ENCODE assay signal across 25 cellular contexts in the genomic region with DNA sequence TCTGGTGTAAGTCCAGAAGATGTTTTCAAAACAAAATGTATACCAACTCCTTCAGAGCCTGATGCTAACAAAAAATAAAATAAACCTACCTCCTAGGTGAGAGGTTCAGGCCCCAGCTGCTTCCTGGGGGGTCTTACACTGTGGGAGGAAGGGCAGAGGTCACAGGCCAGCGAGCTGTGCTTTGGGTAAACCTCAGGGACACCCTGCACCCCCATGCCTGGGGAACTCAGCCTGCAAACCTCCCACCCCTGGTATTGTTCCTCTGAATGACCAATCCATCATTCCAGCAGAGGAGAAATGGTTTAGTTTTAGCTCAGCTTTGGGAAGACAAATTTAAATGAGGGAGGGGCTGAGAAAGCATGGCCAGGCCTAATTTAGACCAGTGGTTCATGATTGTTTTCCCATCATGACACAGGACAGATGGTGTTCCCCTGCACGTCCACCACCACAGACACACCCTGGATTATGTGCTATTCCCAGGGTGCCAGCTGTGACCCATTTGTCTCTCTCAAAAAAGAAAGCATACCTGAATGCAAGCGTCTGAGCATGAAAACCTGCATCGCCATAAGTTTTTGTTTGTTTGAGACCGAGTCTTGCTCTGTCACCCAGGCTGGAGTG. TPM values are rescaled to one million over a fixed set of nuclear protein-coding genes. Genes with fewer than 3 reads are reported as not detected.
A peak's percentile ranks its signal among the peaks of the same experiment; 100 is the strongest.
DNase-seq lines count a peak whose midpoint lies in the region; ATAC-seq, FAIRE-seq and TF ChIP-seq lines count a peak whose summit lies in the region.
"Had no signal": no experiment of that assay in that cellular context is flagged by ENCODE, and none has a peak within 500 bp of the region (broad histone marks: within the 10 kb centered on the region; RNA-seq: fewer than 3 reads in every experiment).

No MANE protein-coding gene starts in this region.

- no peak overlapping the region for H3K4ac ChIP-seq in mesenchymal stem cell (ENCODE audit: low read depth in 1 of 2, low read length in 2 of 2)

- in situ Hi-C loops in GM12878 (cut with MboI) = no loop called here

- no peak for TF ChIP-seq RAD21 in GM12878 (IDR thresholded peaks at IDR 0.05; ENCODE audit: insufficient read depth, low read depth, low read length)

- no peak for TF ChIP-seq EP300 in GM12878 (IDR thresholded peaks at IDR 0.05; ENCODE audit: borderline replicate concordance in 1 of 2, control insufficient read depth in 1 of 2, low read depth in 2 of 2, low read length in 2 of 2)

- H3K23ac ChIP-seq in mesenchymal stem cell (ENCODE audit: low read length in 2 of 2) = no peak overlapping the region

- CTCF ChIA-PET in GM12878 (lab: Yijun Ruan, JAX) = interaction anchor here (1.0 to 1.8 kb wide), 5 partner anchors 13 to 139 kb away, joined by 3 to 5 read pairs (median 3); partner anchors contain the start of genes DAZAP2 and LETMD1

- no peak overlapping the region for H3K18ac ChIP-seq in mesenchymal stem cell (ENCODE audit: low read depth in 1 of 2, low read length in 2 of 2)

- peak overlapping the region; percentile 25 for H3K27ac Mint-ChIP-seq in neural progenitor cell
- H3K27ac Mint-ChIP-seq: activated CD8-positive, alpha-beta T cell treated with anti-CD3 and anti-CD28 coated beads for 36 hours; CD4-positive, CD25-positive, alpha-beta regulatory T cell; natural killer cell treated with Interleukin-12 subunit alpha and Interleukin-12 subunit beta and Interleukin-15 and Interleukin-18, amount 100 ng/mL, for 72 hours; progenitor cell of endocrine pancreas had no signal

- no peak overlapping the region for H3K14ac ChIP-seq in mesenchymal stem cell (ENCODE audit: low read length in 2 of 2)

- no peak overlapping the region for H2BK120ac ChIP-seq in mesenchymal stem cell (ENCODE audit: low read depth, low read length)

- H3K36me3 ChIP-seq in GM12878 (ENCODE audit: control insufficient read depth in 2 of 2, insufficient read depth in 2 of 2, low read length in 1 of 2) (no peaks in the 10 kb centered on the region), neural progenitor cell (no peaks in the 10 kb centered on the region), mesenchymal stem cell (ENCODE audit: control insufficient read depth in 1 of 2, insufficient read depth in 2 of 2, low read depth in 1 of 2, low read length in 2 of 2) (peaks cover 2 to 8% of the 10 kb centered on the region in 2 experiments)
- H3K36me3 ChIP-seq: breast epithelium had no signal

- RAD21 ChIA-PET in GM12878 (lab: Charles Lee; ENCODE audit: unreplicated experiment) = interaction anchor here (1.2 to 1.3 kb wide), 3 partner anchors 8 to 105 kb away, joined by 3 to 5 read pairs (median 5); partner anchors contain the start of gene CSRNP2

- peak; percentile 42 for DNase-seq in D341Med (ENCODE audit: low spot score)
- peak; percentile 50 for DNase-seq in LHCN-M2 (ENCODE audit: low read depth)
- DNase-seq in GM12878 (ENCODE audit: low read depth, low spot score) = no peak
- DNase-seq in neural progenitor cell (ENCODE audit: low spot score) = no peak
- no peak for DNase-seq in superior temporal gyrus (ENCODE audit: extremely low spot score)
- DNase-seq in NOMO-1 (lab: John Stamatoyannopoulos, UW; ENCODE audit: unreplicated experiment in 2 of 2) = no peak
- DNase-seq in 8988T = no peak
- no peak for DNase-seq in mesenchymal stem cell
- DNase-seq: activated CD8-positive, alpha-beta T cell treated with anti-CD3 and anti-CD28 coated beads for 36 hours; activated gamma-delta T cell treated with Interleukin-2 at 50 U/mL for 16 hours; adrenal gland; CD4-positive, CD25-positive, alpha-beta regulatory T cell; GF-D8; glutamatergic neuron; NCI-H1105 treated with DMSO at 0.1 percent for 48 hours; NCI-H2081; NCI-H446 treated with DMSO at 0.1 percent for 48 hours; small intestine; T1000; testis had no signal

- TF ChIP-seq CTCF in GM12878 (IDR thresholded peaks at IDR 0.05 in 2 of 3, conservative IDR thresholded peaks at IDR 0.05 in 1 of 3; ENCODE audit: control insufficient read depth in 2 of 3, extremely low read depth in 1 of 3, insufficient read depth in 1 of 3, low read depth in 3 of 3, low read length in 3 of 3) (no peak), neural progenitor cell (IDR thresholded peaks at IDR 0.05) (no peak)

- H3K9me3 ChIP-seq in GM12878 (replicated peaks; ENCODE audit: control insufficient read depth, insufficient read depth, low read length) = no peaks in the 10 kb centered on the region
- H3K9me3 ChIP-seq in neural progenitor cell (ENCODE audit: low read depth) = no peaks in the 10 kb centered on the region
- H3K9me3 ChIP-seq in mesenchymal stem cell (ENCODE audit: control insufficient read depth, low read length) = no peaks in the 10 kb centered on the region
- H3K9me3 ChIP-seq: adrenal gland, breast epithelium, testis had no signal

- intact Hi-C loops in GM12878 (cut with micrococcal nuclease; ENCODE audit: unreplicated experiment) = no loop called here

- H2AK5ac ChIP-seq in mesenchymal stem cell (ENCODE audit: low read length, severe bottlenecking) = no peak overlapping the region

- BruUV-seq in GM12878 (replicated peaks; lab: Mats Ljungman, UMichigan) = no TSS peak

- H3K4me3 ChIP-seq in GM12878 (no peak overlapping the region), neural progenitor cell (no peak overlapping the region), mesenchymal stem cell (ENCODE audit: insufficient read depth in 1 of 2, low read depth in 1 of 2, low read length in 2 of 2) (no peak overlapping the region)
- H3K4me3 ChIP-seq: adrenal gland, breast epithelium, testis had no signal

- peaks cover 3% of the 10 kb centered on the region for H3K27me3 Mint-ChIP-seq in neural progenitor cell (ENCODE audit: insufficient read depth, low read depth)
- H3K27me3 Mint-ChIP-seq: activated CD8-positive, alpha-beta T cell treated with anti-CD3 and anti-CD28 coated beads for 36 hours; CD4-positive, CD25-positive, alpha-beta regulatory T cell; natural killer cell treated with Interleukin-12 subunit alpha and Interleukin-12 subunit beta and Interleukin-15 and Interleukin-18, amount 100 ng/mL, for 72 hours; stimulated activated memory B cell treated with anti-CD40 and anti-IgM and Interleukin-4, amounts not matched to agents 10 μg/mL and 1 μg/mL and 100 μg/mL, for 72 hours had no signal

- no peak for ATAC-seq in GM12878
- ATAC-seq: activated CD8-positive, alpha-beta T cell treated with anti-CD3 and anti-CD28 coated beads for 36 hours; natural killer cell treated with Interleukin-12 subunit alpha and Interleukin-12 subunit beta and Interleukin-15 and Interleukin-18, amount 100 ng/mL, for 72 hours had no signal

- H3K4me2 ChIP-seq in GM12878 (ENCODE audit: control insufficient read depth, insufficient read depth) (peak overlapping the region; percentile 86), neural progenitor cell (peak overlapping the region; percentile 13), mesenchymal stem cell (ENCODE audit: low read length, poor library complexity, severe bottlenecking) (no peak overlapping the region)

- H3K9ac ChIP-seq in GM12878 (ENCODE audit: control insufficient read depth, insufficient read depth, low read length) (no peak overlapping the region), neural progenitor cell (no peak overlapping the region), mesenchymal stem cell (ENCODE audit: low read length) (no peak overlapping the region)

- H3K9me3 Mint-ChIP-seq in neural progenitor cell = no peaks in the 10 kb centered on the region
- H3K9me3 Mint-ChIP-seq: activated CD8-positive, alpha-beta T cell treated with anti-CD3 and anti-CD28 coated beads for 36 hours; natural killer cell treated with Interleukin-12 subunit alpha and Interleukin-12 subunit beta and Interleukin-15 and Interleukin-18, amount 100 ng/mL, for 72 hours; stimulated activated memory B cell treated with anti-CD40 and anti-IgM and Interleukin-4, amounts not matched to agents 10 μg/mL and 1 μg/mL and 100 μg/mL, for 72 hours had no signal

- H3K27ac ChIP-seq in GM12878 (ENCODE audit: control insufficient read depth, insufficient read depth) (peak overlapping the region; percentile 70), neural progenitor cell (no peak overlapping the region), mesenchymal stem cell (ENCODE audit: low read length, poor library complexity, severe bottlenecking) (no peak overlapping the region)
- H3K27ac ChIP-seq: breast epithelium, testis had no signal

- SMC1A ChIA-PET in GM12878 (lab: Charles Lee; ENCODE audit: uncharacterized antibody, unreplicated experiment) = interaction anchor here (1.0 to 3.2 kb wide), 10 partner anchors 9 to 154 kb away, joined by 3 to 11 read pairs (median 4); partner anchors contain the start of genes LETMD1 and POU6F1

- H4K20me1 ChIP-seq in GM12878 (ENCODE audit: control insufficient read depth, insufficient read depth) (no peaks in the 10 kb centered on the region), neural progenitor cell (ENCODE audit: low read depth) (no peaks in the 10 kb centered on the region)

- peaks cover 5% of the 10 kb centered on the region for H3F3A ChIP-seq in neural progenitor cell (ENCODE audit: low read depth)

- no peaks in the 10 kb centered on the region for H3K27me3 ChIP-seq in GM12878 (replicated peaks in 1 of 2; ENCODE audit: control insufficient read depth in 2 of 2, insufficient read depth in 2 of 2, low read length in 1 of 2)
- H3K27me3 ChIP-seq in neural progenitor cell = no peaks in the 10 kb centered on the region
- peaks cover 0 to 7% of the 10 kb centered on the region in 2 experiments for H3K27me3 ChIP-seq in mesenchymal stem cell (ENCODE audit: control insufficient read depth in 1 of 2, insufficient read depth in 1 of 2, low read length in 2 of 2)
- H3K27me3 ChIP-seq: adrenal gland, breast epithelium, testis had no signal

- no peak overlapping the region for H2BK5ac ChIP-seq in mesenchymal stem cell (ENCODE audit: low read depth, low read length, poor library complexity, severe bottlenecking)

- H4K8ac ChIP-seq in mesenchymal stem cell (ENCODE audit: low read length) = no peak overlapping the region

- peak overlapping the region; percentile 40 for H2AFZ ChIP-seq in GM12878 (ENCODE audit: control insufficient read depth, low read depth, low read length)
- H2AFZ ChIP-seq in neural progenitor cell (replicated peaks) = no peak overlapping the region
- H2AFZ ChIP-seq in mesenchymal stem cell (ENCODE audit: low read depth, low read length) = no peak overlapping the region

- H3K4me1 Mint-ChIP-seq in neural progenitor cell = peaks cover 50% of the 10 kb centered on the region
- H3K4me1 Mint-ChIP-seq: CD4-positive, CD25-positive, alpha-beta regulatory T cell had no signal

- H4K91ac ChIP-seq in mesenchymal stem cell (ENCODE audit: low read length) = no peak overlapping the region

- no peaks in the 10 kb centered on the region for H3K79me1 ChIP-seq in mesenchymal stem cell (replicated peaks; ENCODE audit: low read length, poor library complexity, severe bottlenecking)

- no peak for FAIRE-seq in GM12878 (lab: Jason Lieb, UNC)
- FAIRE-seq: colon, small intestine had no signal

- POLR2A ChIA-PET in GM12878 (lab: Charles Lee) = interaction anchor here (0.6 to 2.8 kb wide), 6 partner anchors 13 to 104 kb away, joined by 3 to 14 read pairs (median 4); partner anchors contain the start of genes CSRNP2 and DAZAP2

- no peak overlapping the region for H2BK15ac ChIP-seq in mesenchymal stem cell (ENCODE audit: low read depth, poor library complexity, severe bottlenecking)

- H3K36me3 Mint-ChIP-seq in neural progenitor cell = no peaks in the 10 kb centered on the region
- H3K36me3 Mint-ChIP-seq: natural killer cell treated with Interleukin-12 subunit alpha and Interleukin-12 subunit beta and Interleukin-15 and Interleukin-18, amount 100 ng/mL, for 72 hours had no signal

- H3K4me1 ChIP-seq in GM12878 (ENCODE audit: control insufficient read depth, insufficient read depth, low read length) = peaks cover 31% of the 10 kb centered on the region
- H3K4me1 ChIP-seq in neural progenitor cell = peaks cover 17% of the 10 kb centered on the region
- no peaks in the 10 kb centered on the region for H3K4me1 ChIP-seq in mesenchymal stem cell (ENCODE audit: control insufficient read depth, insufficient read depth, low read depth, low read length)
- H3K4me1 ChIP-seq: breast epithelium had no signal

- WGBS in GM12878 (ENCODE audit: insufficient coverage, insufficient replicate concordance, low lambda C conversion rate, missing lambda C conversion rate) = 49% methylated on average over 5 of the region's 5 CpGs
- WGBS in mesenchymal stem cell = 81% methylated on average over 4 of the region's 5 CpGs

- peak overlapping the region; percentile 14 for H3K4me3 Mint-ChIP-seq in neural progenitor cell
- H3K4me3 Mint-ChIP-seq: activated CD8-positive, alpha-beta T cell treated with anti-CD3 and anti-CD28 coated beads for 36 hours; CD4-positive, CD25-positive, alpha-beta regulatory T cell; natural killer cell treated with Interleukin-12 subunit alpha and Interleukin-12 subunit beta and Interleukin-15 and Interleukin-18, amount 100 ng/mL, for 72 hours had no signal

- H2BK12ac ChIP-seq in mesenchymal stem cell (ENCODE audit: low read length in 2 of 2) = no peak overlapping the region

- TF ChIP-seq POLR2A in GM12878 (IDR thresholded peaks at IDR 0.05; ENCODE audit: low read depth, low read length) = no peak

- no peaks in the 10 kb centered on the region for H3K79me2 ChIP-seq in GM12878 (ENCODE audit: control insufficient read depth, insufficient read depth, low read length)
- H3K79me2 ChIP-seq in neural progenitor cell (ENCODE audit: low read depth) = no peaks in the 10 kb centered on the region

RNA-seq across cellular contexts. Expression of gene TFCP2, which starts 14.5 kb away (rescaled TPM):
- total RNA-seq in LHCN-M2 (2014; rRNA removed) = 7.6 and 9.1 TPM in 2 replicates
- 13.8 TPM for polyA plus RNA-seq in LHCN-M2 (2012)
- 20.3 and 23.0 TPM in 2 replicates for total RNA-seq in GM12878 (2013; cell fraction: nucleolus; rRNA removed)
- 13.4 and 14.0 TPM in 2 replicates for total RNA-seq in GM12878 (2014; rRNA removed)
- 13.0 and 13.9 TPM in 2 replicates for total RNA-seq in GM12878 (2014; rRNA removed; fragmentation: Illumina TruSeq; extraction: Trizol)
- 22.3 and 24.3 TPM in 2 replicates for total RNA-seq in GM12878 (2021)
- 14.8 TPM for polyA plus RNA-seq in GM12878 (2011; ENCODE audit: low read depth)
- 25.1 and 26.3 TPM in 2 replicates for polyA plus RNA-seq in GM12878 (2011; rRNA removed)
- 12.9 and 14.7 TPM in 2 replicates for polyA plus RNA-seq in GM12878 (2011; cell fraction: cytosol; rRNA removed)
- polyA plus RNA-seq in GM12878 (2011; cell fraction: nucleus; rRNA removed) = 11.1 and 13.3 TPM in 2 replicates
- polyA plus RNA-seq in GM12878 (2012) = 14.4 and 19.1 TPM in 2 replicates
- polyA plus RNA-seq in GM12878 (2014; fragmentation: Illumina TruSeq; extraction: Trizol) = 29.7 and 44.0 TPM in 2 replicates
- 1 to 10 TPM; 5.8 to 9.4 TPM for polyA plus RNA-seq in GM12878 (2014; fragmentation: Nextera tagmentation; extraction: Ambion mirVana)
- polyA plus RNA-seq in GM12878 (2014; rRNA removed) = 18.9 and 19.7 TPM in 2 replicates
- polyA plus RNA-seq in GM12878 (2016; fragmentation: Nextera tagmentation; extraction: Ambion mirVana) = 10 to 100 TPM; 12.1 to 15.0 TPM
- 12.2 and 12.4 TPM in 2 replicates for polyA minus RNA-seq in GM12878 (2011; rRNA and poly(A)+ RNA removed)
- 4.5 and 6.9 TPM in 2 replicates for polyA minus RNA-seq in GM12878 (2011; cell fraction: cytosol; rRNA and poly(A)+ RNA removed)
- 4.4 and 7.7 TPM in 2 replicates for polyA minus RNA-seq in GM12878 (2011; cell fraction: nucleus; rRNA and poly(A)+ RNA removed)
- total RNA-seq in neural progenitor cell (ENCODE audit: low replicate concordance) = 19.4 and 28.8 TPM in 2 replicates
- 15.4 TPM for polyA plus RNA-seq in mesenchymal stem cell (2013, experiment 1 of 2)
- polyA plus RNA-seq in mesenchymal stem cell (2013, experiment 2 of 2) = 16.4 TPM

RNA-seq across cellular contexts. Expression of gene POU6F1, which starts 30.4 kb away (rescaled TPM):
- total RNA-seq in LHCN-M2 (2014; rRNA removed) = 1.2 and 1.8 TPM in 2 replicates
- polyA plus RNA-seq in LHCN-M2 (2012) = 1.3 TPM
- total RNA-seq in GM12878 (2013; cell fraction: nucleolus; rRNA removed) = 4.7 and 6.1 TPM in 2 replicates
- total RNA-seq in GM12878 (2014; rRNA removed) = 2.3 and 2.5 TPM in 2 replicates
- total RNA-seq in GM12878 (2014; rRNA removed; fragmentation: Illumina TruSeq; extraction: Trizol) = 0.83 and 1.0 TPM in 2 replicates
- 4.2 and 4.3 TPM in 2 replicates for total RNA-seq in GM12878 (2021)
- polyA plus RNA-seq in GM12878 (2011; ENCODE audit: low read depth) = 7.0 TPM
- polyA plus RNA-seq in GM12878 (2011; rRNA removed) = 0.46 and 1.2 TPM in 2 replicates
- polyA plus RNA-seq in GM12878 (2011; cell fraction: cytosol; rRNA removed) = 0.45 and 0.60 TPM in 2 replicates
- 3.1 and 3.4 TPM in 2 replicates for polyA plus RNA-seq in GM12878 (2011; cell fraction: nucleus; rRNA removed)
- 2.9 and 3.6 TPM in 2 replicates for polyA plus RNA-seq in GM12878 (2012)
- 0.87 and 1.1 TPM in 2 replicates for polyA plus RNA-seq in GM12878 (2014; fragmentation: Illumina TruSeq; extraction: Trizol)
- under 1 TPM; 0.26 to 0.31 TPM for polyA plus RNA-seq in GM12878 (2014; fragmentation: Nextera tagmentation; extraction: Ambion mirVana)
- polyA plus RNA-seq in GM12878 (2014; rRNA removed) = 2.2 TPM in 2 replicates
- polyA plus RNA-seq in GM12878 (2016; fragmentation: Nextera tagmentation; extraction: Ambion mirVana) = 1 to 10 TPM in 1 of 2 experiments, under 1 TPM in 1; 0.86 to 1.4 TPM
- 0.44 and 0.82 TPM in 2 replicates for polyA minus RNA-seq in GM12878 (2011; rRNA and poly(A)+ RNA removed)
- polyA minus RNA-seq in GM12878 (2011; cell fraction: cytosol; rRNA and poly(A)+ RNA removed) = 0.31 TPM in 1 of 2 replicates, not detected in the other
- polyA minus RNA-seq in GM12878 (2011; cell fraction: nucleus; rRNA and poly(A)+ RNA removed) = 0.57 and 0.97 TPM in 2 replicates
- total RNA-seq in neural progenitor cell (ENCODE audit: low replicate concordance) = 1.6 TPM in 2 replicates
- polyA plus RNA-seq in mesenchymal stem cell (2013, experiment 1 of 2) = 7.4 TPM
- 8.8 TPM for polyA plus RNA-seq in mesenchymal stem cell (2013, experiment 2 of 2)

RNA-seq across cellular contexts. Expression of gene DAZAP2, which starts 51.1 kb away (rescaled TPM):
- total RNA-seq in LHCN-M2 (2014; rRNA removed) (147 and 195 TPM in 2 replicates), GM12878 (2014; rRNA removed) (84.2 and 85.2 TPM in 2 replicates), GM12878 (2014; rRNA removed; fragmentation: Illumina TruSeq; extraction: Trizol) (94.3 and 94.8 TPM in 2 replicates), GM12878 (2021) (71.0 and 83.1 TPM in 2 replicates), neural progenitor cell (ENCODE audit: low replicate concordance) (48.4 and 51.6 TPM in 2 replicates)
- 175 TPM for polyA plus RNA-seq in LHCN-M2 (2012)
- total RNA-seq in GM12878 (2013; cell fraction: nucleolus; rRNA removed) = 79.6 and 89.4 TPM in 2 replicates
- polyA plus RNA-seq in GM12878 (2011; ENCODE audit: low read depth) = 103 TPM
- polyA plus RNA-seq in GM12878 (2011; rRNA removed) (228 and 267 TPM in 2 replicates), GM12878 (2014; fragmentation: Illumina TruSeq; extraction: Trizol) (170 and 209 TPM in 2 replicates), GM12878 (2014; fragmentation: Nextera tagmentation; extraction: Ambion mirVana) (100 to 1,000 TPM; 197 to 222 TPM), GM12878 (2014; rRNA removed) (162 and 183 TPM in 2 replicates), GM12878 (2016; fragmentation: Nextera tagmentation; extraction: Ambion mirVana) (100 to 1,000 TPM; 132 to 147 TPM)
- 245 and 337 TPM in 2 replicates for polyA plus RNA-seq in GM12878 (2011; cell fraction: cytosol; rRNA removed)
- polyA plus RNA-seq in GM12878 (2011; cell fraction: nucleus; rRNA removed) = 129 and 179 TPM in 2 replicates
- 125 and 129 TPM in 2 replicates for polyA plus RNA-seq in GM12878 (2012)
- polyA minus RNA-seq in GM12878 (2011; rRNA and poly(A)+ RNA removed) = 200 and 276 TPM in 2 replicates
- polyA minus RNA-seq in GM12878 (2011; cell fraction: cytosol; rRNA and poly(A)+ RNA removed) = 51.3 and 73.5 TPM in 2 replicates
- polyA minus RNA-seq in GM12878 (2011; cell fraction: nucleus; rRNA and poly(A)+ RNA removed) = 32.9 and 53.5 TPM in 2 replicates
- 352 TPM for polyA plus RNA-seq in mesenchymal stem cell (2013, experiment 1 of 2)
- polyA plus RNA-seq in mesenchymal stem cell (2013, experiment 2 of 2) = 292 TPM

Comparison
In these comparisons a context has a peak if more than half of its experiments do, and no peak if none do; other contexts are left out.
1. DNase-seq: peak in D341Med (single experiment) and LHCN-M2 (single experiment); none in GM12878 (single experiment), neural progenitor cell (single experiment), superior temporal gyrus (single experiment), NOMO-1 (0 of 2), 8988T (single experiment) and mesenchymal stem cell (single experiment).